Comparison of ENCODE assay signal across 1 cellular context in genomic region chr11:1153951-1154487, GRCh38.
TF ChIP-seq lines count a peak whose summit lies in the region.

No MANE protein-coding gene starts in this region.

TF ChIP-seq in H1, 55 proteins besides CTCF, POLR2A, EP300 and RAD21 (continued from another document):
- no peak for TF ChIP-seq ZNF274 (IDR thresholded peaks at IDR 0.05; ENCODE audit: borderline replicate concordance, extremely low read depth, low read length)
